Comparison of ENCODE assay signal across 13 cellular contexts in genomic region chr6:89986650-89987074, GRCh38.
DNase-seq lines count a peak whose midpoint lies in the region; ATAC-seq and TF ChIP-seq lines count a peak whose summit lies in the region.
"Had no signal": no experiment of that assay in that cellular context is flagged by ENCODE, and none has a peak within 500 bp of the region (broad histone marks: within the 10 kb centered on the region; RNA-seq: fewer than 3 reads in every experiment).

No MANE protein-coding gene starts in this region.

- H3K14ac ChIP-seq in mesenchymal stem cell (ENCODE audit: low read length in 2 of 2): no peak overlapping the region

- no peak overlapping the region for H4K8ac ChIP-seq in mesenchymal stem cell (ENCODE audit: low read length)

- intact Hi-C loops in uterus (cut with DNase I; ENCODE audit: low total_unique reads): no loop called here

- no peak for TF ChIP-seq POLR2A in uterus (IDR thresholded peaks at IDR 0.05)

- H2AK5ac ChIP-seq in mesenchymal stem cell (ENCODE audit: low read length, severe bottlenecking): no peak overlapping the region

- H3K36me3 Mint-ChIP-seq in activated naive CD8-positive, alpha-beta T cell treated with anti-CD3 and anti-CD28 coated beads, Interleukin-2, amount 10 ng/mL, durations not matched to agents 7 days and 5 days: peaks cover 50% of the 10 kb centered on the region

- H3K4me3 Mint-ChIP-seq in activated naive CD8-positive, alpha-beta T cell treated with anti-CD3 and anti-CD28 coated beads, Interleukin-2, amount 10 ng/mL, durations not matched to agents 7 days and 5 days: no peak overlapping the region

- H3K9ac ChIP-seq in GM23248: peak overlapping the region; percentile 52
- H3K9ac ChIP-seq in mesenchymal stem cell (ENCODE audit: low read length): peak overlapping the region; percentile 6

- no peaks in the 10 kb centered on the region for H3K9me2 ChIP-seq in GM23248 (ENCODE audit: insufficient read depth)

- no peaks in the 10 kb centered on the region for H3K36me3 ChIP-seq in GM23248 (ENCODE audit: low read depth)
- no peaks in the 10 kb centered on the region for H3K36me3 ChIP-seq in mesenchymal stem cell (ENCODE audit: control insufficient read depth in 1 of 2, insufficient read depth in 2 of 2, low read depth in 1 of 2, low read length in 2 of 2)
- H3K36me3 ChIP-seq in uterus: no peaks in the 10 kb centered on the region
- H3K36me3 ChIP-seq: heart left ventricle, thyroid gland had no signal

- H2BK12ac ChIP-seq in mesenchymal stem cell (ENCODE audit: low read length in 2 of 2): no peak overlapping the region

- H3K4me3 ChIP-seq in GM23248 (no peak overlapping the region), mesenchymal stem cell (ENCODE audit: insufficient read depth in 1 of 2, low read depth in 1 of 2, low read length in 2 of 2) (no peak overlapping the region), uterus (no peak overlapping the region)
- H3K4me3 ChIP-seq: heart left ventricle, thyroid gland had no signal

- H3K27me3 ChIP-seq in GM23248 (replicated peaks; ENCODE audit: insufficient read depth) (no peaks in the 10 kb centered on the region), mesenchymal stem cell (ENCODE audit: control insufficient read depth in 1 of 2, insufficient read depth in 1 of 2, low read length in 2 of 2) (no peaks in the 10 kb centered on the region), uterus (no peaks in the 10 kb centered on the region)
- H3K27me3 ChIP-seq: heart left ventricle, thyroid gland had no signal

- in situ Hi-C loops in GM23248 (cut with MboI): no loop called here

- peak overlapping the region; percentile 44 for H3K4me2 ChIP-seq in GM23248 (ENCODE audit: unreplicated experiment)
- no peak overlapping the region for H3K4me2 ChIP-seq in mesenchymal stem cell (ENCODE audit: low read length, poor library complexity, severe bottlenecking)

- peaks cover 62% of the 10 kb centered on the region for H3K4me1 Mint-ChIP-seq in activated naive CD8-positive, alpha-beta T cell treated with anti-CD3 and anti-CD28 coated beads, Interleukin-2, amount 10 ng/mL, durations not matched to agents 7 days and 5 days

- no peaks in the 10 kb centered on the region for H3K79me2 ChIP-seq in GM23248 (ENCODE audit: insufficient read depth)

- no peak overlapping the region for H2AFZ ChIP-seq in GM23248
- no peak overlapping the region for H2AFZ ChIP-seq in mesenchymal stem cell (ENCODE audit: low read depth, low read length)

- POLR2A ChIA-PET in activated naive CD8-positive, alpha-beta T cell treated with anti-CD3 and anti-CD28 coated beads, Interleukin-2, amount 10 ng/mL, durations not matched to agents 7 days and 5 days (lab: Charles Lee): no interaction called here

- 21 to 33% methylated on average over 3 of the region's 3 CpGs for WGBS in GM23248 (ENCODE audit: low coverage in 1 of 2, low lambda C conversion rate in 2 of 2, missing lambda C conversion rate in 2 of 2), 2 experiments
- 72% methylated on average over 3 of the region's 3 CpGs for WGBS in mesenchymal stem cell

- H3K27ac ChIP-seq in GM23248 (peak overlapping the region; percentile 74), mesenchymal stem cell (ENCODE audit: low read length, poor library complexity, severe bottlenecking) (no peak overlapping the region), uterus (no peak overlapping the region)
- H3K27ac ChIP-seq: thyroid gland had no signal

- H4K91ac ChIP-seq in mesenchymal stem cell (ENCODE audit: low read length): no peak overlapping the region

- H2BK15ac ChIP-seq in mesenchymal stem cell (ENCODE audit: low read depth, poor library complexity, severe bottlenecking): no peak overlapping the region

- no peak overlapping the region for H2BK5ac ChIP-seq in mesenchymal stem cell (ENCODE audit: low read depth, low read length, poor library complexity, severe bottlenecking)

- H4K20me1 ChIP-seq in GM23248 (ENCODE audit: insufficient read depth): no peaks in the 10 kb centered on the region

- no peaks in the 10 kb centered on the region for H3K79me1 ChIP-seq in mesenchymal stem cell (replicated peaks; ENCODE audit: low read length, poor library complexity, severe bottlenecking)

- no peaks in the 10 kb centered on the region for H3K27me3 Mint-ChIP-seq in activated naive CD8-positive, alpha-beta T cell treated with anti-CD3 and anti-CD28 coated beads, Interleukin-2, amount 10 ng/mL, durations not matched to agents 7 days and 5 days

- no peak overlapping the region for H3K4ac ChIP-seq in mesenchymal stem cell (ENCODE audit: low read depth in 1 of 2, low read length in 2 of 2)

- no peaks in the 10 kb centered on the region for H3K9me3 Mint-ChIP-seq in activated naive CD8-positive, alpha-beta T cell treated with anti-CD3 and anti-CD28 coated beads, Interleukin-2, amount 10 ng/mL, durations not matched to agents 7 days and 5 days

- peaks cover 45% of the 10 kb centered on the region for H3F3A ChIP-seq in GM23248 (ENCODE audit: insufficient read depth)

- H3K4me1 ChIP-seq in GM23248 (ENCODE audit: insufficient read depth) (peaks cover 47% of the 10 kb centered on the region), mesenchymal stem cell (ENCODE audit: control insufficient read depth, insufficient read depth, low read depth, low read length) (peaks cover 13% of the 10 kb centered on the region), uterus (no peaks in the 10 kb centered on the region)

- peak; percentile 35 for DNase-seq in AG08396 (ENCODE audit: low spot score)
- peak; percentile 78 for DNase-seq in GM23248
- DNase-seq in activated naive CD8-positive, alpha-beta T cell treated with anti-CD3 and anti-CD28 coated beads, Interleukin-2, amount 10 ng/mL, durations not matched to agents 7 days and 5 days: no peak
- peak; percentile 25 for DNase-seq in mesenchymal stem cell
- DNase-seq in uterus: no peak
- DNase-seq: activated CD4-positive, alpha-beta T cell treated with anti-CD3 and anti-CD28 coated beads, Interleukin-2, amount 50 U/mL, for 1 hour; central memory CD4-positive, alpha-beta T cell; heart left ventricle; SHP77 treated with DMSO at 0.1 percent for 48 hours; thyroid gland had no signal

- H3K9me3 ChIP-seq in GM23248 (ENCODE audit: low read depth) (no peaks in the 10 kb centered on the region), mesenchymal stem cell (ENCODE audit: control insufficient read depth, low read length) (no peaks in the 10 kb centered on the region), uterus (no peaks in the 10 kb centered on the region)
- H3K9me3 ChIP-seq: heart left ventricle, thyroid gland had no signal

- no peak overlapping the region for H3K23ac ChIP-seq in mesenchymal stem cell (ENCODE audit: low read length in 2 of 2)

- no peak overlapping the region for H2BK120ac ChIP-seq in mesenchymal stem cell (ENCODE audit: low read depth, low read length)

- no peak for ATAC-seq in activated naive CD8-positive, alpha-beta T cell treated with anti-CD3 and anti-CD28 coated beads, Interleukin-2, amount 10 ng/mL, durations not matched to agents 7 days and 5 days (ENCODE audit: low read depth)
- ATAC-seq in HG03108 (IDR thresholded peaks at IDR 0.05; ENCODE audit: unreplicated experiment): no peak
- no peak for ATAC-seq in GM21360 (IDR thresholded peaks at IDR 0.05; ENCODE audit: unreplicated experiment)
- ATAC-seq in GM21825 (IDR thresholded peaks at IDR 0.05; ENCODE audit: unreplicated experiment): no peak

- no peak for TF ChIP-seq CTCF in uterus (IDR thresholded peaks at IDR 0.05)

- no peak overlapping the region for H3K18ac ChIP-seq in mesenchymal stem cell (ENCODE audit: low read depth in 1 of 2, low read length in 2 of 2)

- H3K27ac Mint-ChIP-seq in activated naive CD8-positive, alpha-beta T cell treated with anti-CD3 and anti-CD28 coated beads, Interleukin-2, amount 10 ng/mL, durations not matched to agents 7 days and 5 days: peak overlapping the region; percentile 27

Comparison
In these comparisons a context has a peak if more than half of its experiments do, and no peak if none do; other contexts are left out.
1. DNase-seq: peak in AG08396 (single experiment), GM23248 (single experiment) and mesenchymal stem cell (single experiment); none in activated naive CD8-positive, alpha-beta T cell treated with anti-CD3 and anti-CD28 coated beads, Interleukin-2, amount 10 ng/mL, durations not matched to agents 7 days and 5 days (single experiment) and uterus (0 of 2).